In the genomic region with DNA sequence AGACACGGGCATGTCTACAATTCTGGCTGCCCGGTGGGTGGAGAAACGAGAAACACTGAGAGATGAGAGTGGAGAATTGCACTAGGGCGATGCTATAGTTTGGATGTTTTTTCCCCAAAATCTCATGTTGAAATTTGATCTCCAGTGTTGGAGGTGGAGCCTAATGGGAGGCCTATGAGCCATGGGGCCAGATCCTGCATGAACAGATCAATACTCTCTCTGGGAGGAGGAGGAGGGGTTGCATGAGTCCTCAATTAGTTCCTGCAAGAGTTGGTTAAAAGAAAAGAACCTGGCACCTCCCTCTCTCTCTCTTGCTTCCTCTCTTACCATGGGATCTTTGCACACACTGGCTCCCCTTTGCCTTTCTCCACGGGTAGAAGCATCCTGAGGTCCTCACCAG, we compare ENCODE assay signal across 19 cellular contexts.
A peak's percentile ranks its signal among the peaks of the same experiment; 100 is the strongest.
DNase-seq lines count a peak whose midpoint lies in the region; ATAC-seq and TF ChIP-seq lines count a peak whose summit lies in the region.
"Had no signal": no experiment of that assay in that cellular context is flagged by ENCODE, and none has a peak within 500 bp of the region (broad histone marks: within the 10 kb centered on the region; RNA-seq: fewer than 3 reads in every experiment).

No MANE protein-coding gene starts in this region.

- H3K9me3 Mint-ChIP-seq in WTC11 (peaks cover 38% of the 10 kb centered on the region), osteocyte (ENCODE audit: unreplicated experiment) (peaks cover 38% of the 10 kb centered on the region)
- H3K9me3 Mint-ChIP-seq in naive thymus-derived CD8-positive, alpha-beta T cell, result peaks cover 1 to 37% (median 16%) of the 10 kb centered on the region in 9 donors

- in situ Hi-C loops in G401 (cut with HindIII; ENCODE audit: low sequenced_read_pairs), result no loop called here

- no peaks in the 10 kb centered on the region for H3K27me3 ChIP-seq in DND-41 (ENCODE audit: insufficient read depth, low read length, poor library complexity)
- H3K27me3 ChIP-seq: BLaER1 had no signal

- H3K27me3 Mint-ChIP-seq in WTC11 (ENCODE audit: low read depth) (no peaks in the 10 kb centered on the region; the same call in 1 of the 2 replicates), osteocyte (ENCODE audit: unreplicated experiment) (no peaks in the 10 kb centered on the region)
- H3K27me3 Mint-ChIP-seq in naive thymus-derived CD8-positive, alpha-beta T cell, result no peaks in the 10 kb centered on the region
- H3K27me3 Mint-ChIP-seq: B cell; CD4-positive, alpha-beta T cell had no signal

- H3K4me1 Mint-ChIP-seq in WTC11, result peaks cover 15% of the 10 kb centered on the region
- H3K4me1 Mint-ChIP-seq in osteocyte (ENCODE audit: unreplicated experiment), result no peaks in the 10 kb centered on the region
- H3K4me1 Mint-ChIP-seq in naive thymus-derived CD8-positive, alpha-beta T cell, result no peaks in the 10 kb centered on the region
- H3K4me1 Mint-ChIP-seq: B cell; CD8-positive, alpha-beta memory T cell had no signal

- H3K4me3 Mint-ChIP-seq in WTC11 (no peak overlapping the region), osteocyte (ENCODE audit: unreplicated experiment) (no peak overlapping the region)
- H3K4me3 Mint-ChIP-seq in naive thymus-derived CD8-positive, alpha-beta T cell, result no peak overlapping the region
- H3K4me3 Mint-ChIP-seq: B cell; CD4-positive, alpha-beta T cell; CD8-positive, alpha-beta memory T cell; HFFc6 had no signal

- H3K36me3 ChIP-seq in DND-41 (ENCODE audit: insufficient read depth, low read length), result no peaks in the 10 kb centered on the region
- H3K36me3 ChIP-seq: BLaER1, HAP-1 had no signal

- no peaks in the 10 kb centered on the region for H3K4me1 ChIP-seq in DND-41 (ENCODE audit: insufficient read depth, low read length)
- H3K4me1 ChIP-seq: BLaER1, HAP-1 had no signal

- H4K20me1 ChIP-seq in DND-41 (ENCODE audit: insufficient read depth, low read length), result no peaks in the 10 kb centered on the region
- H4K20me1 ChIP-seq: BLaER1 had no signal

- CTCF ChIA-PET in WTC11 (lab: Charles Lee), result interaction anchor here (1.6 kb wide), 1 partner anchor 187 kb away, joined by 6 read pairs; no protein-coding TSS in a partner anchor

- no peaks in the 10 kb centered on the region for H3K79me2 ChIP-seq in DND-41 (ENCODE audit: insufficient read depth, low read length)

- ATAC-seq in DND-41 (ENCODE audit: insufficient read depth, low read depth) (no peak), WTC11 (peak; percentile 60; the same call in 1 of the 2 replicates)
- ATAC-seq in naive thymus-derived CD8-positive, alpha-beta T cell, result no peak
- ATAC-seq: GM12878 had no signal

- H3K36me3 Mint-ChIP-seq in WTC11, result peaks cover 28% of the 10 kb centered on the region
- H3K36me3 Mint-ChIP-seq in osteocyte (ENCODE audit: unreplicated experiment), result no peaks in the 10 kb centered on the region
- H3K36me3 Mint-ChIP-seq in naive thymus-derived CD8-positive, alpha-beta T cell, result peaks cover 0 to 7% (median 0%) of the 10 kb centered on the region in 3 donors
- H3K36me3 Mint-ChIP-seq: CD8-positive, alpha-beta memory T cell had no signal

- peaks cover 14% of the 10 kb centered on the region for H3K9me3 ChIP-seq in DND-41 (ENCODE audit: insufficient read depth, low read length, severe bottlenecking)
- H3K9me3 ChIP-seq: HAP-1 had no signal

- no peak overlapping the region for H3K9ac ChIP-seq in DND-41 (ENCODE audit: low read depth, low read length)
- H3K9ac ChIP-seq: BLaER1, GM23248 had no signal

- H3K4me3 ChIP-seq in DND-41 (ENCODE audit: low read depth in 1 of 2, low read length in 2 of 2), result no peak overlapping the region
- H3K4me3 ChIP-seq: BLaER1, GM12878, GM23248, HAP-1 had no signal

- no peak overlapping the region for H3K27ac ChIP-seq in DND-41 (ENCODE audit: low read length)
- H3K27ac ChIP-seq: 22Rv1, BLaER1, C4-2B, GM23248 had no signal

- H3K27ac Mint-ChIP-seq in WTC11 (no peak overlapping the region), osteocyte (ENCODE audit: unreplicated experiment) (no peak overlapping the region)
- H3K27ac Mint-ChIP-seq in naive thymus-derived CD8-positive, alpha-beta T cell, result no peak overlapping the region
- H3K27ac Mint-ChIP-seq: B cell; CD4-positive, alpha-beta T cell; CD8-positive, alpha-beta memory T cell; HFFc6 had no signal

- TF ChIP-seq CTCF in DND-41 (IDR thresholded peaks at IDR 0.05; ENCODE audit: borderline replicate concordance, extremely low read depth, low read length, poor library complexity, severe bottlenecking) (no peak), WTC11 (IDR thresholded peaks at IDR 0.05) (no peak), osteocyte (IDR thresholded peaks at IDR 0.05) (no peak)

- no peak for DNase-seq in DND-41
- no peak for DNase-seq in WTC11 (ENCODE audit: low spot score)
- DNase-seq in osteocyte (ENCODE audit: extremely low spot score, unreplicated experiment), result peak; percentile 23
- DNase-seq in naive thymus-derived CD8-positive, alpha-beta T cell, result no peak
- DNase-seq in anterior cingulate cortex (lab: John Stamatoyannopoulos, UW), result no peak
- DNase-seq in G401 (ENCODE audit: low spot score), result no peak
- DNase-seq: CD4-positive, alpha-beta T cell; CD8-positive, alpha-beta memory T cell; DMS 273 treated with DMSO at 0.1 percent for 48 hours; DMS79; GDM1; GM23248; HFFc6 had no signal

- peak overlapping the region; percentile 28; the same call in 1 of the 2 replicates for H2AFZ ChIP-seq in DND-41 (ENCODE audit: low read depth, low read length)
- H2AFZ ChIP-seq: GM23248 had no signal

- H3K4me2 ChIP-seq in DND-41 (ENCODE audit: insufficient read depth, low read length), result no peak overlapping the region
- H3K4me2 ChIP-seq: BLaER1 had no signal

- POLR2A ChIA-PET in WTC11 (lab: Charles Lee), result no interaction called here
- POLR2A ChIA-PET in naive thymus-derived CD8-positive, alpha-beta T cell (lab: Charles Lee), result no interaction called here

TF ChIP-seq in WTC11, 78 proteins besides CTCF, POLR2A, EP300 and RAD21:
- TF ChIP-seq, protein P1, sequence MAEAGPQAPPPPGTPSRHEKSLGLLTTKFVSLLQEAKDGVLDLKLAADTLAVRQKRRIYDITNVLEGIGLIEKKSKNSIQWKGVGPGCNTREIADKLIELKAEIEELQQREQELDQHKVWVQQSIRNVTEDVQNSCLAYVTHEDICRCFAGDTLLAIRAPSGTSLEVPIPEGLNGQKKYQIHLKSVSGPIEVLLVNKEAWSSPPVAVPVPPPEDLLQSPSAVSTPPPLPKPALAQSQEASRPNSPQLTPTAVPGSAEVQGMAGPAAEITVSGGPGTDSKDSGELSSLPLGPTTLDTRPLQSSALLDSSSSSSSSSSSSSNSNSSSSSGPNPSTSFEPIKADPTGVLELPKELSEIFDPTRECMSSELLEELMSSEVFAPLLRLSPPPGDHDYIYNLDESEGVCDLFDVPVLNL (CRISPR knock-in tag; IDR thresholded peaks at IDR 0.05; ENCODE audit: borderline replicate concordance, low read depth), result no peak
- TF ChIP-seq MXD4 (CRISPR knock-in tag; IDR thresholded peaks at IDR 0.05; ENCODE audit: borderline replicate concordance) (no peak), JAZF1 (CRISPR knock-in tag; IDR thresholded peaks at IDR 0.05) (no peak)
- TF ChIP-seq, protein P2, sequence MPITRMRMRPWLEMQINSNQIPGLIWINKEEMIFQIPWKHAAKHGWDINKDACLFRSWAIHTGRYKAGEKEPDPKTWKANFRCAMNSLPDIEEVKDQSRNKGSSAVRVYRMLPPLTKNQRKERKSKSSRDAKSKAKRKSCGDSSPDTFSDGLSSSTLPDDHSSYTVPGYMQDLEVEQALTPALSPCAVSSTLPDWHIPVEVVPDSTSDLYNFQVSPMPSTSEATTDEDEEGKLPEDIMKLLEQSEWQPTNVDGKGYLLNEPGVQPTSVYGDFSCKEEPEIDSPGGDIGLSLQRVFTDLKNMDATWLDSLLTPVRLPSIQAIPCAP (CRISPR knock-in tag; IDR thresholded peaks at IDR 0.05), result no peak
